ENCODE assay signal across 8 cellular contexts in genomic region chr20:57680131-57680716, GRCh38. TPM values are rescaled to one million over a fixed set of nuclear protein-coding genes. Genes with fewer than 3 reads are reported as not detected.
A peak's percentile ranks its signal among the peaks of the same experiment; 100 is the strongest.
DNase-seq lines count a peak whose midpoint lies in the region; ATAC-seq, FAIRE-seq and TF ChIP-seq lines count a peak whose summit lies in the region.

No MANE protein-coding gene starts in this region.

- H3K4me3 ChIP-seq in DOHH2 (ENCODE audit: low read length) (peak overlapping the region; percentile 65), astrocyte (ENCODE audit: insufficient read depth, low read depth, low read length) (no peak overlapping the region)

- no peaks in the 10 kb centered on the region for H3K27me3 Mint-ChIP-seq in astrocyte (ENCODE audit: low read depth, unreplicated experiment)

- H3K4me2 ChIP-seq in DOHH2 (ENCODE audit: low read length) (peak overlapping the region; percentile 87), astrocyte (ENCODE audit: low read length) (no peak overlapping the region)

- H3K36me3 ChIP-seq in DOHH2 (ENCODE audit: control insufficient read depth, low read length) (0 out of 2 replicates have a peak, but pooled peaks cover 2% of the 10 kb centered on the region), astrocyte (ENCODE audit: insufficient read depth, low read length) (peaks cover 3% of the 10 kb centered on the region)

- no peaks in the 10 kb centered on the region for H3K9me3 ChIP-seq in DOHH2 (ENCODE audit: control insufficient read depth, insufficient read depth, low read length)
- H3K9me3 ChIP-seq in astrocyte (ENCODE audit: insufficient read depth, low read depth, low read length) = no peaks in the 10 kb centered on the region

- H3K4me1 ChIP-seq in DOHH2 (ENCODE audit: control insufficient read depth, low read length) (peaks cover 99% of the 10 kb centered on the region), astrocyte (ENCODE audit: insufficient read depth, low read length) (peaks cover 45% of the 10 kb centered on the region)

- peaks cover 3% of the 10 kb centered on the region for H3K9me3 Mint-ChIP-seq in astrocyte (ENCODE audit: unreplicated experiment)

- H2AFZ ChIP-seq in astrocyte (ENCODE audit: low read depth, low read length) = no peak overlapping the region

- no peaks in the 10 kb centered on the region for H3K9me2 ChIP-seq in DOHH2 (replicated peaks; ENCODE audit: control insufficient read depth, low read length)

- peak overlapping the region; percentile 64 for H3K27ac Mint-ChIP-seq in astrocyte (ENCODE audit: unreplicated experiment)

- peaks cover 49% of the 10 kb centered on the region for H3F3A ChIP-seq in DOHH2 (ENCODE audit: control insufficient read depth, insufficient read depth)

- H3K36me3 Mint-ChIP-seq in astrocyte (ENCODE audit: low read depth, unreplicated experiment) = peaks cover 11% of the 10 kb centered on the region

- H3K4me1 Mint-ChIP-seq in astrocyte (ENCODE audit: low read depth, unreplicated experiment) = peaks cover 50% of the 10 kb centered on the region

- H3K9ac ChIP-seq in astrocyte (ENCODE audit: low read length) = no peak overlapping the region

- H4K20me1 ChIP-seq in DOHH2 (ENCODE audit: control insufficient read depth, insufficient read depth, low read depth, low read length) (no peaks in the 10 kb centered on the region), astrocyte (ENCODE audit: insufficient read depth, low read length) (peaks cover 99% of the 10 kb centered on the region)

- H3K4me3 Mint-ChIP-seq in astrocyte (ENCODE audit: unreplicated experiment) = no peak overlapping the region

- DNase-seq in astrocyte (ENCODE audit: low read depth) = no peak
- no peak for DNase-seq in SKM-1 treated with dmso at 0.1 percent for 144 hours (lab: John Stamatoyannopoulos, UW; ENCODE audit: unreplicated experiment)
- no peak for DNase-seq in Ammon's horn (ENCODE audit: low spot score)
- no peak for DNase-seq in NCI-H2227 (lab: John Stamatoyannopoulos, UW; ENCODE audit: unreplicated experiment)
- DNase-seq in GM03348 (ENCODE audit: low spot score) = no peak

- TF ChIP-seq CTCF in DOHH2 (IDR thresholded peaks at IDR 0.05; ENCODE audit: low read depth, low read length, poor library complexity, severe bottlenecking) = no peak
- no peak for TF ChIP-seq CTCF in astrocyte (IDR thresholded peaks at IDR 0.05; ENCODE audit: insufficient read depth, low read depth, low read length)

- H3K79me2 ChIP-seq in DOHH2 (ENCODE audit: control insufficient read depth, low read length) = peaks cover 64% of the 10 kb centered on the region
- H3K79me2 ChIP-seq in astrocyte (ENCODE audit: insufficient read depth, low read length) = peaks cover 100% of the 10 kb centered on the region

- no peak for FAIRE-seq in astrocyte (lab: Jason Lieb, UNC)

- ATAC-seq in GM19463 (IDR thresholded peaks at IDR 0.05; ENCODE audit: unreplicated experiment) = peak; percentile 60
- peak; percentile 68 for ATAC-seq in HG03175 (IDR thresholded peaks at IDR 0.05; ENCODE audit: unreplicated experiment)

- H3K27ac ChIP-seq in DOHH2 (ENCODE audit: low read depth, low read length) (peak overlapping the region; percentile 92), astrocyte (ENCODE audit: low read depth, low read length) (no peak overlapping the region)

- no peaks in the 10 kb centered on the region; the same call in 1 of the 2 replicates for H3K27me3 ChIP-seq in DOHH2 (ENCODE audit: control insufficient read depth, low read length)
- no peaks in the 10 kb centered on the region for H3K27me3 ChIP-seq in astrocyte (ENCODE audit: insufficient read depth, low read length)

RNA-seq across cellular contexts. Expression of gene PMEPA1, which starts 29.6 kb away (rescaled TPM):
- total RNA-seq in astrocyte = 49.4 and 65.1 TPM in 2 replicates

RNA-seq across cellular contexts. Expression of gene ZBP1, which starts 60.0 kb away (rescaled TPM):
- total RNA-seq in astrocyte = not detected in 2 replicates
